11 cellular contexts compared by ENCODE assay signal in genomic region chr1:192907545-192908243, GRCh38.
DNase-seq lines count a peak whose midpoint lies in the region; ATAC-seq and TF ChIP-seq lines count a peak whose summit lies in the region.
"Had no signal": no experiment of that assay in that cellular context is flagged by ENCODE, and none has a peak within 500 bp of the region (broad histone marks: within the 10 kb centered on the region; RNA-seq: fewer than 3 reads in every experiment).

No MANE protein-coding gene starts in this region.

- no peaks in the 10 kb centered on the region for H3K9me3 Mint-ChIP-seq in stimulated activated memory B cell treated with anti-CD40 and anti-IgM and Interleukin-4, amounts not matched to agents 10 μg/mL and 1 μg/mL and 100 μg/mL, for 72 hours
- H3K9me3 Mint-ChIP-seq: T-cell had no signal

- H3K4me1 Mint-ChIP-seq in stimulated activated memory B cell treated with anti-CD40 and anti-IgM and Interleukin-4, amounts not matched to agents 10 μg/mL and 1 μg/mL and 100 μg/mL, for 72 hours = no peaks in the 10 kb centered on the region

- no peak overlapping the region for H3K27ac Mint-ChIP-seq in stimulated activated memory B cell treated with anti-CD40 and anti-IgM and Interleukin-4, amounts not matched to agents 10 μg/mL and 1 μg/mL and 100 μg/mL, for 72 hours
- H3K27ac Mint-ChIP-seq: T-cell had no signal

- no peak overlapping the region for H3K4me3 Mint-ChIP-seq in stimulated activated memory B cell treated with anti-CD40 and anti-IgM and Interleukin-4, amounts not matched to agents 10 μg/mL and 1 μg/mL and 100 μg/mL, for 72 hours
- H3K4me3 Mint-ChIP-seq: T-cell had no signal

- H3K36me3 ChIP-seq in left ventricle myocardium inferior = no peaks in the 10 kb centered on the region

- H3K4me1 ChIP-seq in left ventricle myocardium inferior = peaks cover 11% of the 10 kb centered on the region

- ATAC-seq in GM21390 (IDR thresholded peaks at IDR 0.05; ENCODE audit: unreplicated experiment) = peak; percentile 59
- peak; percentile 73 for ATAC-seq in stimulated activated memory B cell treated with anti-CD40 and anti-IgM and Interleukin-4, amounts not matched to agents 10 μg/mL and 1 μg/mL and 100 μg/mL, for 72 hours
- ATAC-seq: T-cell had no signal

- TF ChIP-seq CTCF in left ventricle myocardium inferior (IDR thresholded peaks at IDR 0.05; ENCODE audit: borderline replicate concordance) = no peak

- peaks cover 8% of the 10 kb centered on the region for H3K27me3 Mint-ChIP-seq in stimulated activated memory B cell treated with anti-CD40 and anti-IgM and Interleukin-4, amounts not matched to agents 10 μg/mL and 1 μg/mL and 100 μg/mL, for 72 hours
- H3K27me3 Mint-ChIP-seq: T-cell had no signal

- H3K27me3 ChIP-seq in left ventricle myocardium inferior (ENCODE audit: low read depth) = no peaks in the 10 kb centered on the region

- no peaks in the 10 kb centered on the region for H3K9me3 ChIP-seq in left ventricle myocardium inferior (replicated peaks)

- H3K27ac ChIP-seq in left ventricle myocardium inferior (replicated peaks) = no peak overlapping the region

- DNase-seq in NCI-H226 = peak; percentile 45
- peak; percentile 70 for DNase-seq in fibroblast of gingiva (ENCODE audit: low read depth)
- DNase-seq in T-helper 9 cell = no peak
- no peak for DNase-seq in DMS79 (lab: John Stamatoyannopoulos, UW)
- DNase-seq in NCI-H2107 treated with DMSO at 0.1 percent for 48 hours (lab: John Stamatoyannopoulos, UW; ENCODE audit: unreplicated experiment) = no peak
- DNase-seq in left ventricle myocardium inferior = no peak
- DNase-seq: activated T-cell treated with anti-CD3 and anti-CD28 coated beads, Interleukin-2, amount 50 U/mL, for 48 hours; effector CD8-positive, alpha-beta T cell had no signal

- peaks cover 6% of the 10 kb centered on the region for H3K36me3 Mint-ChIP-seq in stimulated activated memory B cell treated with anti-CD40 and anti-IgM and Interleukin-4, amounts not matched to agents 10 μg/mL and 1 μg/mL and 100 μg/mL, for 72 hours
- H3K36me3 Mint-ChIP-seq: T-cell had no signal

- no peak overlapping the region for H3K4me3 ChIP-seq in left ventricle myocardium inferior

- intact Hi-C loops in left ventricle myocardium inferior (cut with micrococcal nuclease) = no loop called here

Comparison
In these comparisons a context has a peak if more than half of its experiments do, and no peak if none do; other contexts are left out.
1. DNase-seq: peak in NCI-H226 (single experiment) and fibroblast of gingiva (single experiment); none in T-helper 9 cell (single experiment), DMS79 (single experiment), NCI-H2107 treated with DMSO at 0.1 percent for 48 hours (single experiment) and left ventricle myocardium inferior (single experiment).